In genomic region chr19:54898685-54899084, GRCh38 we compare ENCODE assay signal across 4 cellular contexts. TPM values are rescaled to one million over a fixed set of nuclear protein-coding genes. Genes with fewer than 3 reads are reported as not detected.
"Had no signal": no experiment of that assay in that cellular context is flagged by ENCODE, and none has a peak within 500 bp of the region (broad histone marks: within the 10 kb centered on the region; RNA-seq: fewer than 3 reads in every experiment).

No MANE protein-coding gene starts in this region.

RNA-seq across cellular contexts. Expression of gene NCR1, which starts 7.3 kb away (rescaled TPM):
- total RNA-seq: HepG2, HT-29, IMR-90 had no signal
- polyA plus RNA-seq: HepG2, IMR-90 had no signal

RNA-seq across cellular contexts. Expression of gene FCAR, which starts 24.6 kb away (rescaled TPM):
- total RNA-seq: HepG2, HT-29, HT1080, IMR-90 had no signal
- polyA plus RNA-seq: HepG2, IMR-90 had no signal

RNA-seq across cellular contexts. Expression of gene KIR3DL2, which starts 48.4 kb away (rescaled TPM):
- total RNA-seq: HepG2, HT-29, HT1080, IMR-90 had no signal
- polyA plus RNA-seq: HepG2, IMR-90 had no signal

RNA-seq across cellular contexts. Expression of gene NLRP7, which starts 48.6 kb away (rescaled TPM):
- total RNA-seq: HepG2, HT-29, HT1080, IMR-90 had no signal
- polyA plus RNA-seq: HepG2, IMR-90 had no signal
